ENCODE assay signal across 1 cellular context in the genomic region with DNA sequence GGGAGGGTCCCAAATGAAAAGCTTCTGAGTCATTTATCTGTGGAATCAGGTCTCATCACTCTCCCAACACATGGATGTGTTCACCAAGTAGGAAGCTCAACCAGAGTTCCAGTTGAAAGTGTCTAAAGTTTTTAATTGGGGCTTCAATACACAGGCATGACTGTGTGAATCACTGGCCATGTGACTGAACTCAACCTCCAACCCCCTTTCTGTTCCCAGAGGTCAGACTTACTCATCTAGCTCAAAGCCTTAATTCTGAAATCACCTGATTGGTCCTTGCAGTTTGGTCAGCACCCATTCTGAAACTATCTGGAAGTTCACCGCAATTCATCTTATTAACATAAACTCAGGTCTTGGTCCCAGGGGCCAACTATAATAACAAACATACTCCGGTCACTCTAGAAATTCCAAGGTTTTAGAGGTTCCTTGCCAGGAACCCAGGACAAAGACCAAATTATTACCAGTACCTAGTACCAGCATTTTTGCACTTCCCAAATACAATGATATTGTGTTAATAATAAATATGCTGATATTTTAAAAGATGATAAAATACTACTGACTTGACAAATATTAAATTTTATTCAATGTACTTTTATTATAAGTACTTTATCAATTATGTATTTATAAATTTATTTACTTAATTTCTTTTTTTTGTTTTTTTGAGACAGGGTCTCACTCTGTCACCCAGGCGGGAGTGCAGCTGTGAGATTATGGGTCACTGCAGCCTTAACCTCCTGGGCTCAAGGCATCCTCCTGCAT.
TF ChIP-seq lines count a peak whose summit lies in the region.

No MANE protein-coding gene starts in this region.

TF ChIP-seq in HepG2, 621 proteins besides CTCF, POLR2A, EP300 and RAD21:
- TF ChIP-seq MAFF (IDR thresholded peaks at IDR 0.05; ENCODE audit: low read depth, low read length), result peak; percentile 39; the same call in 1 of the 2 replicates
- no peak for TF ChIP-seq MED8 (CRISPR knock-in tag; IDR thresholded peaks at IDR 0.05; ENCODE audit: insufficient replicate concordance)
- TF ChIP-seq ZNF251 (CRISPR knock-in tag; IDR thresholded peaks at IDR 0.05), result no peak
- no peak for TF ChIP-seq SIN3B (IDR thresholded peaks at IDR 0.05; ENCODE audit: low read length)
- TF ChIP-seq FOSL2 (CRISPR knock-in tag; IDR thresholded peaks at IDR 0.05), result no peak
- no peak for TF ChIP-seq DZIP1 (CRISPR knock-in tag; IDR thresholded peaks at IDR 0.05)
- no peak for TF ChIP-seq DDIT3 (CRISPR knock-in tag; IDR thresholded peaks at IDR 0.05)
- peak in 1 of 2 experiments; percentile 50; a peak in 2 of 4 replicates for TF ChIP-seq MAFK (conservative IDR thresholded peaks at IDR 0.05 in 1 of 2, IDR thresholded peaks at IDR 0.05 in 1 of 2; ENCODE audit: low read length in 2 of 2)
- no peak for TF ChIP-seq ELF3 (CRISPR knock-in tag; IDR thresholded peaks at IDR 0.05)
- TF ChIP-seq YEATS2 (CRISPR knock-in tag; IDR thresholded peaks at IDR 0.05; ENCODE audit: borderline replicate concordance), result no peak
- TF ChIP-seq, protein P1, sequence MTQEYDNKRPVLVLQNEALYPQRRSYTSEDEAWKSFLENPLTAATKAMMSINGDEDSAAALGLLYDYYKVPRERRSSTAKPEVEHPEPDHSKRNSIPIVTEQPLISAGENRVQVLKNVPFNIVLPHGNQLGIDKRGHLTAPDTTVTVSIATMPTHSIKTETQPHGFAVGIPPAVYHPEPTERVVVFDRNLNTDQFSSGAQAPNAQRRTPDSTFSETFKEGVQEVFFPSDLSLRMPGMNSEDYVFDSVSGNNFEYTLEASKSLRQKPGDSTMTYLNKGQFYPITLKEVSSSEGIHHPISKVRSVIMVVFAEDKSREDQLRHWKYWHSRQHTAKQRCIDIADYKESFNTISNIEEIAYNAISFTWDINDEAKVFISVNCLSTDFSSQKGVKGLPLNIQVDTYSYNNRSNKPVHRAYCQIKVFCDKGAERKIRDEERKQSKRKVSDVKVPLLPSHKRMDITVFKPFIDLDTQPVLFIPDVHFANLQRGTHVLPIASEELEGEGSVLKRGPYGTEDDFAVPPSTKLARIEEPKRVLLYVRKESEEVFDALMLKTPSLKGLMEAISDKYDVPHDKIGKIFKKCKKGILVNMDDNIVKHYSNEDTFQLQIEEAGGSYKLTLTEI (CRISPR knock-in tag; conservative IDR thresholded peaks at IDR 0.05), result no peak
- no peak for TF ChIP-seq DR1 (CRISPR knock-in tag; IDR thresholded peaks at IDR 0.05)
- TF ChIP-seq ZNF430 (CRISPR knock-in tag; IDR thresholded peaks at IDR 0.05), result no peak
